ENCODE assay signal across 39 cellular contexts in genomic region chr2:186164325-186164724, GRCh38.
"Had no signal": no experiment of that assay in that cellular context is flagged by ENCODE, and none has a peak within 500 bp of the region (broad histone marks: within the 10 kb centered on the region; RNA-seq: fewer than 3 reads in every experiment).

No MANE protein-coding gene starts in this region.

- FAIRE-seq: astrocyte, bronchial epithelial cell had no signal

- H3K27me3 Mint-ChIP-seq: activated naive CD4-positive, alpha-beta T cell treated with anti-CD3 and anti-CD28 coated beads, Interleukin-2, amount 10 ng/mL, durations not matched to agents 7 days and 5 days; activated naive CD4-positive, alpha-beta T cell treated with anti-CD3 and anti-CD28 coated beads, Interleukin-2, amount 50 U/mL, for 24 hours; activated naive CD8-positive, alpha-beta T cell; activated naive CD8-positive, alpha-beta T cell treated with anti-CD3 and anti-CD28 coated beads for 36 hours; activated naive CD8-positive, alpha-beta T cell treated with anti-CD3 and anti-CD28 coated beads, Interleukin-2, amount 10 ng/mL, durations not matched to agents 7 days and 5 days; activated naive CD8-positive, alpha-beta T cell treated with anti-CD3 and anti-CD28 coated beads, Interleukin-2, amount 50 U/mL, for 24 hours; activated T-cell treated with anti-CD3 and anti-CD28 coated beads, Interleukin-2, amount 50 U/mL, for 24 hours; activated T-helper 17 cell treated with anti-CD3 and anti-CD28 coated beads, Interleukin-2, amount 50 U/mL, for 72 hours; central memory CD8-positive, alpha-beta T cell had no signal

- H3K4me1 Mint-ChIP-seq: activated naive CD4-positive, alpha-beta T cell treated with anti-CD3 and anti-CD28 coated beads, Interleukin-2, amount 10 ng/mL, durations not matched to agents 7 days and 5 days; activated naive CD4-positive, alpha-beta T cell treated with anti-CD3 and anti-CD28 coated beads, Interleukin-2, amount 50 U/mL, for 24 hours; activated naive CD8-positive, alpha-beta T cell treated with anti-CD3 and anti-CD28 coated beads for 36 hours; activated naive CD8-positive, alpha-beta T cell treated with anti-CD3 and anti-CD28 coated beads, Interleukin-2, amount 10 ng/mL, durations not matched to agents 7 days and 5 days; activated naive CD8-positive, alpha-beta T cell treated with anti-CD3 and anti-CD28 coated beads, Interleukin-2, amount 50 U/mL, for 24 hours; activated T-helper 17 cell treated with anti-CD3 and anti-CD28 coated beads, Interleukin-2, amount 50 U/mL, for 72 hours; brain; central memory CD8-positive, alpha-beta T cell had no signal

- H3K4me3 ChIP-seq: adrenal gland, ascending aorta, body of pancreas, breast epithelium, cardiac muscle cell had no signal

- H3K36me3 Mint-ChIP-seq: activated naive CD4-positive, alpha-beta T cell treated with anti-CD3 and anti-CD28 coated beads, Interleukin-2, amount 10 ng/mL, durations not matched to agents 7 days and 5 days had no signal

- H3K9me3 ChIP-seq: body of pancreas had no signal

- H3K27me3 ChIP-seq: adrenal gland, ascending aorta, body of pancreas, brain microvascular endothelial cell, breast epithelium, cardiac muscle cell had no signal

- H3K27ac Mint-ChIP-seq: activated naive CD4-positive, alpha-beta T cell treated with anti-CD3 and anti-CD28 coated beads for 36 hours; activated naive CD4-positive, alpha-beta T cell treated with anti-CD3 and anti-CD28 coated beads, Interleukin-2, amount 10 ng/mL, durations not matched to agents 7 days and 5 days; activated naive CD4-positive, alpha-beta T cell treated with anti-CD3 and anti-CD28 coated beads, Interleukin-2, amount 50 U/mL, for 24 hours; activated naive CD4-positive, alpha-beta T cell treated with anti-CD3 and anti-CD28 coated beads, Interleukin-2, amount 50 U/mL, for 72 hours; activated naive CD8-positive, alpha-beta T cell; activated naive CD8-positive, alpha-beta T cell treated with anti-CD3 and anti-CD28 coated beads for 36 hours; activated naive CD8-positive, alpha-beta T cell treated with anti-CD3 and anti-CD28 coated beads, Interleukin-2, amount 10 ng/mL, durations not matched to agents 7 days and 5 days; activated naive CD8-positive, alpha-beta T cell treated with anti-CD3 and anti-CD28 coated beads, Interleukin-2, amount 50 U/mL, for 24 hours; activated T-cell treated with anti-CD3 and anti-CD28 coated beads, Interleukin-2, amount 50 U/mL, for 24 hours; activated T-cell treated with anti-CD3 and anti-CD28 coated beads, Interleukin-2, amount 50 U/mL, for 72 hours; activated T-helper 1 cell treated with anti-CD3 and anti-CD28 coated beads, Interleukin-12 subunit alpha, Interleukin-12 subunit beta, Interleukin-2, Interleukin-4 antibody, amounts not matched to agents 30 ng/mL and 10 ng/mL and 1 ng/mL, durations not matched to agents 14 hours and 24 hours and 36 hours; activated T-helper 17 cell treated with anti-CD3 and anti-CD28 coated beads, Interleukin-2, amount 50 U/mL, for 72 hours; activated T-helper 2 cell treated with anti-CD3 and anti-CD28 coated beads, Interferon-gamma antibody, Interleukin-2, Interleukin-4, amounts not matched to agents 10 μg/mL and 5 μg/mL and 100 μg/mL, durations not matched to agents 14 hours and 24 hours and 36 hours; brain had no signal

- DNase-seq: activated effector memory CD4-positive, alpha-beta T cell treated with anti-CD3 and anti-CD28 coated beads, Interleukin-2, amount 50 U/mL, for 16 hours; activated effector memory CD4-positive, alpha-beta T cell treated with Interleukin-2 at 50 U/mL for 16 hours; activated gamma-delta T cell; activated gamma-delta T cell treated with Interleukin-2 at 50 U/mL for 16 hours; activated naive CD4-positive, alpha-beta T cell; activated naive CD4-positive, alpha-beta T cell treated with anti-CD3 and anti-CD28 coated beads for 36 hours; activated naive CD4-positive, alpha-beta T cell treated with anti-CD3 and anti-CD28 coated beads, Interleukin-2, amount 10 ng/mL, durations not matched to agents 7 days and 5 days; activated naive CD4-positive, alpha-beta T cell treated with anti-CD3 and anti-CD28 coated beads, Interleukin-2, amount 50 U/mL, for 16 hours; activated naive CD4-positive, alpha-beta T cell treated with Interleukin-2 at 50 U/mL for 16 hours; activated naive CD8-positive, alpha-beta T cell treated with anti-CD3 and anti-CD28 coated beads for 36 hours; activated naive CD8-positive, alpha-beta T cell treated with anti-CD3 and anti-CD28 coated beads, Interleukin-2, amount 10 ng/mL, durations not matched to agents 7 days and 5 days; activated naive CD8-positive, alpha-beta T cell treated with anti-CD3 and anti-CD28 coated beads, Interleukin-2, amount 50 U/mL, for 24 hours; activated T-cell treated with anti-CD3 and anti-CD28 coated beads, Interleukin-2, amount 50 U/mL, for 1 hour; activated T-cell treated with anti-CD3 and anti-CD28 coated beads, Interleukin-2, amount 50 U/mL, for 24 hours; activated T-cell treated with anti-CD3 and anti-CD28 coated beads, Interleukin-2, amount 50 U/mL, for 4 hours; activated T-cell treated with anti-CD3 and anti-CD28 coated beads, Interleukin-2, amount 50 U/mL, for 48 hours; activated T-cell treated with anti-CD3 and anti-CD28 coated beads, Interleukin-2, amount 50 U/mL, for 72 hours; adrenal gland; amniotic stem cell; amygdala; anterior cingulate cortex; body of pancreas; brain microvascular endothelial cell; caudate nucleus; central memory CD4-positive, alpha-beta T cell; cerebellar nuclear complex had no signal

- H3K27ac ChIP-seq: adrenal gland, ascending aorta, body of pancreas, brain microvascular endothelial cell, breast epithelium, cardiac muscle cell had no signal

- H3K36me3 ChIP-seq: adrenal gland, ascending aorta, brain microvascular endothelial cell, breast epithelium, cardiac muscle cell had no signal

- H3K4me3 Mint-ChIP-seq: activated naive CD4-positive, alpha-beta T cell treated with anti-CD3 and anti-CD28 coated beads for 36 hours; activated naive CD4-positive, alpha-beta T cell treated with anti-CD3 and anti-CD28 coated beads, Interleukin-2, amount 10 ng/mL, durations not matched to agents 7 days and 5 days; activated naive CD4-positive, alpha-beta T cell treated with anti-CD3 and anti-CD28 coated beads, Interleukin-2, amount 50 U/mL, for 24 hours; activated naive CD8-positive, alpha-beta T cell; activated naive CD8-positive, alpha-beta T cell treated with anti-CD3 and anti-CD28 coated beads for 36 hours; activated naive CD8-positive, alpha-beta T cell treated with anti-CD3 and anti-CD28 coated beads, Interleukin-2, amount 10 ng/mL, durations not matched to agents 7 days and 5 days; activated naive CD8-positive, alpha-beta T cell treated with anti-CD3 and anti-CD28 coated beads, Interleukin-2, amount 50 U/mL, for 24 hours; activated T-cell treated with anti-CD3 and anti-CD28 coated beads, Interleukin-2, amount 50 U/mL, for 24 hours; activated T-cell treated with anti-CD3 and anti-CD28 coated beads, Interleukin-2, amount 50 U/mL, for 4 hours; activated T-cell treated with anti-CD3 and anti-CD28 coated beads, Interleukin-2, amount 50 U/mL, for 72 hours; activated T-helper 1 cell treated with anti-CD3 and anti-CD28 coated beads, Interleukin-12 subunit alpha, Interleukin-12 subunit beta, Interleukin-2, Interleukin-4 antibody, amounts not matched to agents 30 ng/mL and 10 ng/mL and 1 ng/mL, durations not matched to agents 14 hours and 24 hours and 36 hours; activated T-helper 17 cell treated with anti-CD3 and anti-CD28 coated beads, Interleukin-2, amount 50 U/mL, for 72 hours; brain; central memory CD8-positive, alpha-beta T cell had no signal

- H3K9me3 Mint-ChIP-seq: central memory CD8-positive, alpha-beta T cell had no signal

- H3K4me1 ChIP-seq: adrenal gland, ascending aorta, body of pancreas, breast epithelium had no signal

- ATAC-seq: activated naive CD4-positive, alpha-beta T cell treated with anti-CD3 and anti-CD28 coated beads, Interleukin-2, amount 50 U/mL, for 72 hours; activated naive CD8-positive, alpha-beta T cell treated with anti-CD3 and anti-CD28 coated beads, Interleukin-2, amount 50 U/mL, for 24 hours; activated T-cell treated with anti-CD3 and anti-CD28 coated beads, Interleukin-2, amount 50 U/mL, for 4 hours; activated T-cell treated with anti-CD3 and anti-CD28 coated beads, Interleukin-2, amount 50 U/mL, for 72 hours; activated T-helper 17 cell treated with anti-CD3 and anti-CD28 coated beads, Interleukin-2, amount 50 U/mL, for 72 hours; body of pancreas had no signal
